Comparison of ENCODE assay signal across 19 cellular contexts in genomic region chr12:39426636-39427245, GRCh38. TPM values are rescaled to one million over a fixed set of nuclear protein-coding genes. Genes with fewer than 3 reads are reported as not detected.
DNase-seq lines count a peak whose midpoint lies in the region; ATAC-seq and TF ChIP-seq lines count a peak whose summit lies in the region.
"Had no signal": no experiment of that assay in that cellular context is flagged by ENCODE, and none has a peak within 500 bp of the region (broad histone marks: within the 10 kb centered on the region; RNA-seq: fewer than 3 reads in every experiment).

No MANE protein-coding gene starts in this region.

- no peak overlapping the region for H2AK5ac ChIP-seq in mesendoderm (ENCODE audit: low read length)

- no peaks in the 10 kb centered on the region for H3K79me1 ChIP-seq in mesendoderm (ENCODE audit: low read length)

- no peak overlapping the region for H3K4ac ChIP-seq in mesendoderm (ENCODE audit: low read depth, low read length)

- H2BK5ac ChIP-seq in mesendoderm (ENCODE audit: low read length), result no peak overlapping the region

- H2BK15ac ChIP-seq in mesendoderm (replicated peaks; ENCODE audit: low read depth), result no peak overlapping the region

- TF ChIP-seq CTCF in A673 (conservative IDR thresholded peaks at IDR 0.05; ENCODE audit: low read depth, low read length), result no peak

- CTCF ChIA-PET in A673 (lab: Charles Lee), result interaction anchor here (0.6 kb wide), 1 partner anchor 226 kb away, joined by 3 read pairs; no protein-coding TSS in a partner anchor

- POLR2A ChIA-PET in A673 (lab: Charles Lee; ENCODE audit: low non-redundant PET), result no interaction called here

- no peak overlapping the region for H2BK120ac ChIP-seq in mesendoderm (ENCODE audit: low read depth, low read length)

- H4K5ac ChIP-seq in mesendoderm (ENCODE audit: low read length), result no peak overlapping the region

- H4K8ac ChIP-seq in mesendoderm (ENCODE audit: low read depth, low read length), result no peak overlapping the region

- H3K9me3 ChIP-seq in A673 (ENCODE audit: low read depth, low read length, poor library complexity, severe bottlenecking), result no peaks in the 10 kb centered on the region
- H3K9me3 ChIP-seq: adrenal gland, SJCRH30, tibial artery had no signal

- H3K56ac ChIP-seq in mesendoderm (ENCODE audit: low read length), result no peak overlapping the region

- H3K27me3 ChIP-seq in mesendoderm (ENCODE audit: insufficient read depth, low read length, poor library complexity) (no peaks in the 10 kb centered on the region), A673 (replicated peaks; ENCODE audit: insufficient read depth, low read depth, low read length, poor library complexity) (no peaks in the 10 kb centered on the region)
- H3K27me3 ChIP-seq: adrenal gland, SJCRH30, tibial artery had no signal

- no peak overlapping the region for H3K9ac ChIP-seq in mesendoderm (ENCODE audit: low read length)

- H3K4me3 ChIP-seq in mesendoderm (ENCODE audit: low read length) (no peak overlapping the region), A673 (ENCODE audit: low read depth, low read length, poor library complexity, severe bottlenecking) (no peak overlapping the region)
- H3K4me3 ChIP-seq: adrenal gland, lung, SJCRH30, tibial artery had no signal

- DNase-seq in GM03348 (ENCODE audit: low spot score), result peak; percentile 5
- peak; percentile 38 for DNase-seq in NCI-H226
- peak; percentile 50 for DNase-seq in mesendoderm
- no peak for DNase-seq in A673 (ENCODE audit: low spot score)
- DNase-seq in posterior vena cava (ENCODE audit: low spot score), result no peak
- DNase-seq in AG08396 (ENCODE audit: low spot score), result no peak
- DNase-seq: activated CD4-positive, alpha-beta T cell treated with anti-CD3 and anti-CD28 coated beads for 1 hour; adrenal gland; naive thymus-derived CD4-positive, alpha-beta T cell; NCI-H187 treated with DMSO at 0.1 percent for 48 hours; NCI-H524; posterior cingulate gyrus; SJCRH30; T-helper 9 cell; tibial artery had no signal

- WGBS in mesendoderm (ENCODE audit: extremely low coverage, insufficient coverage, low lambda C conversion rate), result no CpG with 5 or more reads among the region's 3 CpGs

- H3K18ac ChIP-seq in mesendoderm (ENCODE audit: low read length), result no peak overlapping the region

- intact Hi-C loops in A673 (cut with micrococcal nuclease; ENCODE audit: unreplicated experiment), result no loop called here
- intact Hi-C loops in posterior vena cava (cut with DNase I), result no loop called here

- H3K27ac ChIP-seq in mesendoderm (ENCODE audit: low read depth, low read length) (no peak overlapping the region), A673 (ENCODE audit: low read depth, low read length, poor library complexity, severe bottlenecking) (no peak overlapping the region)
- H3K27ac ChIP-seq: adrenal gland, SJCRH30, tibial artery had no signal

- no peak overlapping the region for H3K23ac ChIP-seq in mesendoderm (ENCODE audit: low read length)

- no peaks in the 10 kb centered on the region for H3K4me1 ChIP-seq in mesendoderm (ENCODE audit: control insufficient read depth, low read depth, low read length)
- no peaks in the 10 kb centered on the region for H3K4me1 ChIP-seq in A673 (ENCODE audit: insufficient read depth, low read length, poor library complexity, severe bottlenecking)
- H3K4me1 ChIP-seq: SJCRH30, tibial artery had no signal

- no TSS peak for BruUV-seq in A673 (replicated peaks; lab: Mats Ljungman, UMichigan)

- H3K36me3 ChIP-seq in mesendoderm (ENCODE audit: control insufficient read depth, insufficient read depth, low read length), result no peaks in the 10 kb centered on the region
- no peaks in the 10 kb centered on the region for H3K36me3 ChIP-seq in A673 (ENCODE audit: insufficient read depth, low read length, poor library complexity, severe bottlenecking)
- H3K36me3 ChIP-seq: adrenal gland, SJCRH30, tibial artery had no signal

- ATAC-seq in esophagus mucosa (peak; percentile 89), GM19455 (IDR thresholded peaks at IDR 0.05; ENCODE audit: unreplicated experiment) (no peak)
- ATAC-seq: HCT116; naive thymus-derived CD4-positive, alpha-beta T cell had no signal

- H3K79me2 ChIP-seq in mesendoderm (ENCODE audit: control insufficient read depth, insufficient read depth, low read length), result no peaks in the 10 kb centered on the region

- no peak overlapping the region for H3K4me2 ChIP-seq in mesendoderm (ENCODE audit: low read length)

RNA-seq across cellular contexts. Expression of gene KIF21A, which starts 16.2 kb away (rescaled TPM):
- total RNA-seq in esophagus mucosa, result 19.0 TPM
- polyA plus RNA-seq in mesendoderm (2013, experiment 1 of 2), result 15.2 TPM
- 16.5 TPM for polyA plus RNA-seq in mesendoderm (2013, experiment 2 of 2)
- total RNA-seq in A673 (2021), result 3.3 and 3.9 TPM in 2 replicates
- total RNA-seq in posterior vena cava, result 10 to 100 TPM; 11.2 to 11.7 TPM

Comparison
In these comparisons a context has a peak if more than half of its experiments do, and no peak if none do; other contexts are left out.
1. DNase-seq: peak in GM03348 (single experiment), NCI-H226 (single experiment) and mesendoderm (single experiment); none in A673 (single experiment), posterior vena cava (single experiment) and AG08396 (single experiment).